ENCODE assay signal across 20 cellular contexts in the genomic region with DNA sequence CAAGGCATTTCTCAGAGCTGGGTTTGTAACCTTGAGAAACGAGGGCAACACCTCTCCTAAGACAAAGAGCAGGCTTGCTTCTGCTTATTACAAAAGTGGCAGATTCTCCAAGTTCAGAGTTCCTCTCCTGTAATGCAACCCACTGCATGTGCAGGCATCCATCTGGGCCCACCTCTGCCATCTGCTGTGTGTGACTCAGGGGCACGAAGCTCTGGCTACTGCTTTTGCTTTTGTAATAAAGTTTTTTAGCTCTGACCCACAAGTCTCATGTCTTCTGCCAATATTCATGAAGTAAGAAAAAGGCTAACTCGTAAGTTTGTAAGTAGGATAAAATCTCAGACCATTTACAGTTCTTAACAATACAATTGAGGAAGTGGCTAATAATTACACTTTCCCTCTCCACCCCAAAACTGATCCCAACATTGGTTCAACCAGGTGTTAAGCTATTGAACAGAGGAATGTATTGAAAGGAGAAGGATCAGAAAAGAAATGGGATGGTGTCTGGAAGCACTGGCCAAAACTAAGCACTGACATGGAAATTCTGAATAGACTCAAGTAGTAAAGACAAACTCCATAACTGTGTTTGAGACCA. TPM values are rescaled to one million over a fixed set of nuclear protein-coding genes. Genes with fewer than 3 reads are reported as not detected.
"Had no signal": no experiment of that assay in that cellular context is flagged by ENCODE, and none has a peak within 500 bp of the region (broad histone marks: within the 10 kb centered on the region; RNA-seq: fewer than 3 reads in every experiment).

No MANE protein-coding gene starts in this region.

- H3K9me3 ChIP-seq: heart right ventricle, psoas muscle, tibial nerve had no signal

- H3K4me1 ChIP-seq: psoas muscle had no signal

- H3K27ac ChIP-seq: heart right ventricle, psoas muscle, tibial nerve had no signal

- DNase-seq: activated CD4-positive, alpha-beta T cell treated with anti-CD3 and anti-CD28 coated beads, Interleukin-2, amount 50 U/mL, for 4 hours; activated CD4-positive, CD25-positive, alpha-beta regulatory T cell treated with anti-CD3 and anti-CD28 coated beads, Interleukin-2, amount 50 U/mL, for 72 hours; activated CD8-positive, alpha-beta memory T cell treated with anti-CD3 and anti-CD28 coated beads, Interleukin-2, amount 10 ng/mL, durations not matched to agents 7 days and 5 days; activated effector memory CD4-positive, alpha-beta T cell treated with anti-CD3 and anti-CD28 coated beads, Interleukin-2, amount 50 U/mL, for 16 hours; activated T-cell treated with anti-CD3 and anti-CD28 coated beads, Interleukin-2, amount 50 U/mL, for 4 hours; cerebellar nuclear complex; heart right ventricle; nephron progenitor cell; psoas muscle; stimulated activated CD4-positive, alpha-beta T cell treated with anti-CD3 and anti-CD28 coated beads, Interleukin-2, amount 100 ng/mL, for 24 hours; stimulated activated naive B cell treated with anti-CD40 and anti-IgM and Interleukin-4, amounts not matched to agents 10 μg/mL and 1 μg/mL and 100 μg/mL, for 72 hours had no signal

- H3K27ac Mint-ChIP-seq: activated naive CD8-positive, alpha-beta T cell; dendritic cell treated with granulocyte-macrophage colony-stimulating factor and Interleukin-4, amounts not matched to agents 40 ng/mL and 50 ng/mL, for 4 days; memory B cell; nephron progenitor cell; stimulated activated naive B cell treated with anti-CD40 and anti-IgM and Interleukin-4, amounts not matched to agents 10 μg/mL and 1 μg/mL and 100 μg/mL, for 72 hours had no signal

- ATAC-seq: activated T-cell treated with anti-CD3 and anti-CD28 coated beads, Interleukin-2, amount 50 U/mL, for 4 hours; heart right ventricle; psoas muscle; stimulated activated naive B cell treated with anti-CD40 and anti-IgM and Interleukin-4, amounts not matched to agents 10 μg/mL and 1 μg/mL and 100 μg/mL, for 72 hours had no signal

- H3K36me3 ChIP-seq: heart right ventricle, tibial nerve had no signal

- H3K9me3 Mint-ChIP-seq: activated T-cell treated with anti-CD3 and anti-CD28 coated beads, Interleukin-2, amount 50 U/mL, for 4 hours; dendritic cell treated with granulocyte-macrophage colony-stimulating factor and Interleukin-4, amounts not matched to agents 40 ng/mL and 50 ng/mL, for 4 days; memory B cell; stimulated activated naive B cell treated with anti-CD40 and anti-IgM and Interleukin-4, amounts not matched to agents 10 μg/mL and 1 μg/mL and 100 μg/mL, for 72 hours had no signal

- H3K27me3 ChIP-seq: heart right ventricle, tibial nerve had no signal

- H3K36me3 Mint-ChIP-seq: activated naive CD8-positive, alpha-beta T cell; memory B cell; stimulated activated naive B cell treated with anti-CD40 and anti-IgM and Interleukin-4, amounts not matched to agents 10 μg/mL and 1 μg/mL and 100 μg/mL, for 72 hours had no signal

- H3K27me3 Mint-ChIP-seq: activated CD8-positive, alpha-beta memory T cell treated with anti-CD3 and anti-CD28 coated beads, Interleukin-2, amount 10 ng/mL, durations not matched to agents 7 days and 5 days; activated naive CD8-positive, alpha-beta T cell; dendritic cell treated with granulocyte-macrophage colony-stimulating factor and Interleukin-4, amounts not matched to agents 40 ng/mL and 50 ng/mL, for 4 days; stimulated activated naive B cell treated with anti-CD40 and anti-IgM and Interleukin-4, amounts not matched to agents 10 μg/mL and 1 μg/mL and 100 μg/mL, for 72 hours had no signal

- H3K4me3 Mint-ChIP-seq: activated naive CD8-positive, alpha-beta T cell; activated T-cell treated with anti-CD3 and anti-CD28 coated beads, Interleukin-2, amount 50 U/mL, for 4 hours; dendritic cell treated with granulocyte-macrophage colony-stimulating factor and Interleukin-4, amounts not matched to agents 40 ng/mL and 50 ng/mL, for 4 days; memory B cell; nephron progenitor cell; stimulated activated naive B cell treated with anti-CD40 and anti-IgM and Interleukin-4, amounts not matched to agents 10 μg/mL and 1 μg/mL and 100 μg/mL, for 72 hours had no signal

- H3K4me3 ChIP-seq: heart right ventricle, psoas muscle, tibial nerve had no signal

- H3K4me1 Mint-ChIP-seq: nephron progenitor cell had no signal

RNA-seq across cellular contexts. Expression of a gene that starts 51.7 kb away (rescaled TPM):
- total RNA-seq: activated CD8-positive, alpha-beta memory T cell treated with anti-CD3 and anti-CD28 coated beads, Interleukin-2, amount 10 ng/mL, durations not matched to agents 7 days and 5 days; activated T-cell treated with anti-CD3 and anti-CD28 coated beads, Interleukin-2, amount 50 U/mL, for 4 hours; frontal cortex; heart right ventricle; omental fat pad; psoas muscle; sciatic nerve; subcutaneous adipose tissue; T-helper 2 cell treated with Interferon-gamma antibody and Interleukin-4, amounts not matched to agents 100 ng/mL and 5 ng/mL, for 36 hours; tibial nerve had no signal
- polyA plus RNA-seq: heart right ventricle, psoas muscle had no signal
